8 cellular contexts compared by ENCODE assay signal in genomic region chr6:136582702-136583471, GRCh38. TPM values are rescaled to one million over a fixed set of nuclear protein-coding genes. Genes with fewer than 3 reads are reported as not detected.
DNase-seq lines count a peak whose midpoint lies in the region; ATAC-seq and TF ChIP-seq lines count a peak whose summit lies in the region.

No MANE protein-coding gene starts in this region.

- H3K4me3 ChIP-seq in PC-9: no peak overlapping the region
- no peak overlapping the region for H3K4me3 ChIP-seq in neural cell (ENCODE audit: low read length)

- BruUV-seq in PC-9 (replicated peaks; lab: Mats Ljungman, UMichigan): no TSS peak

- no peaks in the 10 kb centered on the region for H3K9me3 ChIP-seq in PC-9 (ENCODE audit: insufficient read depth, low read depth)
- H3K9me3 ChIP-seq in neural cell (ENCODE audit: low read length): no peaks in the 10 kb centered on the region

- H3K27me3 ChIP-seq in PC-9 (ENCODE audit: insufficient read depth, low read depth) (no peaks in the 10 kb centered on the region), neural cell (ENCODE audit: insufficient read depth, low read depth, low read length) (no peaks in the 10 kb centered on the region)

- peak; percentile 12 for TF ChIP-seq CTCF in GM13976 (IDR thresholded peaks at IDR 0.05; ENCODE audit: borderline replicate concordance, control extremely low read depth, extremely low read depth, insufficient read depth, missing control alignments)
- TF ChIP-seq CTCF in PC-9 (conservative IDR thresholded peaks at IDR 0.05): peak; percentile 92
- peak; percentile 68 for TF ChIP-seq CTCF in neural cell (IDR thresholded peaks at IDR 0.05; ENCODE audit: poor library complexity, severe bottlenecking)

- intact Hi-C loops in PC-9 (cut with micrococcal nuclease; ENCODE audit: unreplicated experiment): loop anchor here (1.0 kb wide), 3 partner anchors 27 to 210 kb away; no protein-coding TSS in a partner anchor

- H3K4me1 ChIP-seq in PC-9 (replicated peaks; ENCODE audit: insufficient read depth): peaks cover 25% of the 10 kb centered on the region

- ATAC-seq in GM21619 (IDR thresholded peaks at IDR 0.05; ENCODE audit: unreplicated experiment): no peak

- H3K9me2 ChIP-seq in PC-9 (ENCODE audit: insufficient read depth): no peaks in the 10 kb centered on the region
- H3K9me2 ChIP-seq in neural cell (ENCODE audit: insufficient read depth, low read length): no peaks in the 10 kb centered on the region

- DNase-seq in A172 (ENCODE audit: low spot score) (peak; percentile 23), GM13976 (ENCODE audit: low spot score) (peak; percentile 26), PC-9 (peak in 1 of 2 experiments; percentile 96), epithelial cell of prostate (ENCODE audit: low read depth, low spot score) (no peak)
- no peak for DNase-seq in stimulated activated CD4-positive, alpha-beta T cell treated with anti-CD3 and anti-CD28 coated beads, Interleukin-4, amount 100 ng/mL, for 4 hours
- no peak for DNase-seq in activated naive CD4-positive, alpha-beta T cell treated with Interleukin-2 at 50 U/mL for 16 hours

- H3K27ac ChIP-seq in PC-9 (peak overlapping the region; percentile 66), epithelial cell of prostate (peak overlapping the region; percentile 4), neural cell (ENCODE audit: low read length) (no peak overlapping the region)

- H2AFZ ChIP-seq in PC-9 (no peak overlapping the region), neural cell (ENCODE audit: low read depth, low read length) (no peak overlapping the region)

- POLR2A ChIA-PET in PC-9 (lab: Charles Lee; ENCODE audit: unreplicated experiment): interaction anchor here (0.6 kb wide), 1 partner anchor 263 kb away, joined by 9 read pairs; no protein-coding TSS in a partner anchor

- TF ChIP-seq EP300 in neural cell (conservative IDR thresholded peaks at IDR 0.05; ENCODE audit: poor library complexity, severe bottlenecking): no peak

- no peaks in the 10 kb centered on the region for H4K20me1 ChIP-seq in PC-9 (ENCODE audit: insufficient read depth)
- no peaks in the 10 kb centered on the region for H4K20me1 ChIP-seq in neural cell (ENCODE audit: insufficient read depth)

- H3F3A ChIP-seq in PC-9 (ENCODE audit: insufficient read depth, low read depth): peaks cover 18% of the 10 kb centered on the region
- H3F3A ChIP-seq in neural cell (ENCODE audit: insufficient read depth, low read length, poor library complexity, severe bottlenecking): no peaks in the 10 kb centered on the region

- CTCF ChIA-PET in PC-9 (lab: Charles Lee): interaction anchor here (1.8 kb wide), 1 partner anchor 210 kb away, joined by 5 read pairs; the partner anchor contains the start of gene MAP3K5

- peak; percentile 69 for TF ChIP-seq RAD21 in neural cell (conservative IDR thresholded peaks at IDR 0.05)

- peaks cover 30% of the 10 kb centered on the region for H3K36me3 ChIP-seq in PC-9 (ENCODE audit: low read depth)
- no peaks in the 10 kb centered on the region for H3K36me3 ChIP-seq in neural cell (ENCODE audit: insufficient read depth, low read length)

- no peaks in the 10 kb centered on the region for H3K79me2 ChIP-seq in PC-9 (ENCODE audit: low read depth)
- H3K79me2 ChIP-seq in neural cell (replicated peaks; ENCODE audit: insufficient read depth, low read length): no peaks in the 10 kb centered on the region

- in situ Hi-C loops in GM13976 (cut with MboI; ENCODE audit: low sequenced_read_pairs, unreplicated experiment): no loop called here

- H3K4me2 ChIP-seq in PC-9 (peak overlapping the region; percentile 7; the same call in 1 of the 2 replicates), neural cell (ENCODE audit: low read length) (no peak overlapping the region)

- H3K9ac ChIP-seq in neural cell (ENCODE audit: low read length): no peak overlapping the region

TF ChIP-seq in neural cell, 6 proteins besides CTCF, POLR2A, EP300 and RAD21:
- TF ChIP-seq TAF1 (IDR thresholded peaks at IDR 0.05; ENCODE audit: low read depth) (no peak), POLR2AphosphoS5 (IDR thresholded peaks at IDR 0.05) (no peak), SMC3 (conservative IDR thresholded peaks at IDR 0.05; ENCODE audit: poor library complexity) (peak; percentile 78), EZH2 (IDR thresholded peaks at IDR 0.05; ENCODE audit: borderline replicate concordance, insufficient read depth, low read length, poor library complexity, severe bottlenecking) (no peak), REST (IDR thresholded peaks at IDR 0.05; ENCODE audit: borderline replicate concordance) (no peak), MXI1 (conservative IDR thresholded peaks at IDR 0.05; ENCODE audit: poor library complexity, severe bottlenecking) (no peak)
TF ChIP-seq in neural cell: peak in this region for 1.

RNA-seq across cellular contexts. Expression of gene MAP7, which starts 32.7 kb away (rescaled TPM):
- 1.0 and 1.1 TPM in 2 replicates for total RNA-seq in A172 (2014; rRNA removed; shearing (Covaris generic))
- 27.5 and 33.7 TPM in 2 replicates for total RNA-seq in PC-9 (2021)
- 3.6 and 5.1 TPM in 2 replicates for polyA plus RNA-seq in neural cell
- 6.3 and 7.3 TPM in 2 replicates for polyA minus RNA-seq in neural cell

Comparison
In these comparisons a context has a peak if more than half of its experiments do, and no peak if none do; other contexts are left out.
1. DNase-seq: peak in A172 (single experiment) and GM13976 (single experiment); none in epithelial cell of prostate (single experiment), stimulated activated CD4-positive, alpha-beta T cell treated with anti-CD3 and anti-CD28 coated beads, Interleukin-4, amount 100 ng/mL, for 4 hours (0 of 2) and activated naive CD4-positive, alpha-beta T cell treated with Interleukin-2 at 50 U/mL for 16 hours (single experiment).
2. CTCF ChIP-seq: peak in every context shown above with its lines; median percentile 92 in PC-9; 68 in neural cell; 12 in GM13976.
3. RNA of gene MAP7, which starts 32.7 kb away (total RNA-seq): 27.5 to 33.7 TPM in PC-9; 1.0 to 1.1 TPM in A172; every median in the first group is over 10 times any median in the second.